In genomic region chr11:6812391-6813005, GRCh38 we compare ENCODE assay signal across 8 cellular contexts. TPM values are rescaled to one million over a fixed set of nuclear protein-coding genes. Genes with fewer than 3 reads are reported as not detected.
DNase-seq lines count a peak whose midpoint lies in the region; ATAC-seq and TF ChIP-seq lines count a peak whose summit lies in the region.

No MANE protein-coding gene starts in this region.

- ATAC-seq in GM18867 (IDR thresholded peaks at IDR 0.05; ENCODE audit: unreplicated experiment) (peak; percentile 89), HG03139 (IDR thresholded peaks at IDR 0.05; ENCODE audit: unreplicated experiment) (peak; percentile 92), gastrocnemius medialis (no peak)

- H3K36me3 Mint-ChIP-seq in activated T-cell treated with anti-CD3 and anti-CD28 coated beads, Interleukin-2, amount 50 U/mL, for 24 hours (ENCODE audit: low read depth) = no peaks in the 10 kb centered on the region

- TF ChIP-seq POLR2A in gastrocnemius medialis (IDR thresholded peaks at IDR 0.05) = no peak

- no peaks in the 10 kb centered on the region for H3K9me3 Mint-ChIP-seq in activated T-cell treated with anti-CD3 and anti-CD28 coated beads, Interleukin-2, amount 50 U/mL, for 24 hours

- no peaks in the 10 kb centered on the region for H3K4me1 Mint-ChIP-seq in activated T-cell treated with anti-CD3 and anti-CD28 coated beads, Interleukin-2, amount 50 U/mL, for 24 hours (ENCODE audit: low read depth)

- intact Hi-C loops in gastrocnemius medialis (cut with DNase I; ENCODE audit: low total_unique reads) = loop anchor here (10.0 kb wide), 1 partner anchor 462 kb away; no protein-coding TSS in a partner anchor

- no peaks in the 10 kb centered on the region for H3K4me1 ChIP-seq in gastrocnemius medialis

- no peak overlapping the region for H3K27ac ChIP-seq in gastrocnemius medialis

- no peaks in the 10 kb centered on the region for H3K9me3 ChIP-seq in gastrocnemius medialis

- peak; percentile 20 to 79 (median 61) for TF ChIP-seq CTCF in gastrocnemius medialis (IDR thresholded peaks at IDR 0.05 in 4 of 5, conservative IDR thresholded peaks at IDR 0.05 in 1 of 5)

- peak; percentile 9 for DNase-seq in CMK (ENCODE audit: low read depth)
- DNase-seq in NCI-H526 (lab: John Stamatoyannopoulos, UW) = peak; percentile 33 to 79
- peak; percentile 43 for DNase-seq in activated T-cell treated with anti-CD3 and anti-CD28 coated beads, Interleukin-2, amount 50 U/mL, for 24 hours
- peak; percentile 62 for DNase-seq in germinal center (ENCODE audit: low spot score)
- no peak for DNase-seq in gastrocnemius medialis
- DNase-seq in NK-92 (lab: John Stamatoyannopoulos, UW; ENCODE audit: unreplicated experiment) = no peak

- in situ Hi-C loops in gastrocnemius medialis (cut with MboI; ENCODE audit: low sequenced_read_pairs in 4 of 4) = no loop called here

- H3K4me3 Mint-ChIP-seq in activated T-cell treated with anti-CD3 and anti-CD28 coated beads, Interleukin-2, amount 50 U/mL, for 24 hours = no peak overlapping the region

- no peak overlapping the region for H3K27ac Mint-ChIP-seq in activated T-cell treated with anti-CD3 and anti-CD28 coated beads, Interleukin-2, amount 50 U/mL, for 24 hours

- H3K27me3 ChIP-seq in gastrocnemius medialis = no peaks in the 10 kb centered on the region

- H3K27me3 Mint-ChIP-seq in activated T-cell treated with anti-CD3 and anti-CD28 coated beads, Interleukin-2, amount 50 U/mL, for 24 hours = peaks cover 41% of the 10 kb centered on the region

- H3K36me3 ChIP-seq in gastrocnemius medialis = no peaks in the 10 kb centered on the region

- H3K4me3 ChIP-seq in gastrocnemius medialis = no peak overlapping the region

RNA-seq across cellular contexts. Expression of gene OR6A2, which starts 13.0 kb away (rescaled TPM):
- total RNA-seq in gastrocnemius medialis = under 1 TPM in 1 of 4 donors, not detected in 3; 0.20 TPM

RNA-seq across cellular contexts. Expression of gene OR2AG1, which starts 29.7 kb away (rescaled TPM):
- total RNA-seq in gastrocnemius medialis = not detected

RNA-seq across cellular contexts. Expression of gene OR10A5, which starts 33.0 kb away (rescaled TPM):
- total RNA-seq in gastrocnemius medialis = not detected

RNA-seq across cellular contexts. Expression of gene OR2AG2, which starts 40.7 kb away (rescaled TPM):
- not detected for total RNA-seq in gastrocnemius medialis

RNA-seq across cellular contexts. Expression of gene OR10A2, which starts 50.4 kb away (rescaled TPM):
- not detected for total RNA-seq in gastrocnemius medialis

Comparison
In these comparisons a context has a peak if more than half of its experiments do, and no peak if none do; other contexts are left out.
1. DNase-seq: peak in CMK (single experiment), NCI-H526 (2 of 2), activated T-cell treated with anti-CD3 and anti-CD28 coated beads, Interleukin-2, amount 50 U/mL, for 24 hours (single experiment) and germinal center (single experiment); none in gastrocnemius medialis (0 of 2) and NK-92 (single experiment).
2. ATAC-seq: peak in GM18867 (single experiment) and HG03139 (single experiment); none in gastrocnemius medialis (0 of 2).